Comparison of ENCODE assay signal across 12 cellular contexts in genomic region chr3:7682822-7683229, GRCh38.
DNase-seq lines count a peak whose midpoint lies in the region; ATAC-seq, FAIRE-seq and TF ChIP-seq lines count a peak whose summit lies in the region.
"Had no signal": no experiment of that assay in that cellular context is flagged by ENCODE, and none has a peak within 500 bp of the region (broad histone marks: within the 10 kb centered on the region; RNA-seq: fewer than 3 reads in every experiment).

No MANE protein-coding gene starts in this region.

- TF ChIP-seq CTCF in foreskin keratinocyte (conservative IDR thresholded peaks at IDR 0.05), result no peak

- no peak overlapping the region for H3K27ac ChIP-seq in foreskin keratinocyte
- H3K27ac ChIP-seq: cardiac muscle cell had no signal

- no peak for FAIRE-seq in GM19239 (lab: Jason Lieb, UNC)

- ATAC-seq in foreskin keratinocyte (no peak), HG02678 (IDR thresholded peaks at IDR 0.05; ENCODE audit: unreplicated experiment) (no peak)
- ATAC-seq: activated CD4-positive, alpha-beta T cell treated with anti-CD3 and anti-CD28 coated beads for 36 hours had no signal

- H3K4me1 ChIP-seq in foreskin keratinocyte, result no peaks in the 10 kb centered on the region

- peak; percentile 93 for DNase-seq in GF-D8 (lab: John Stamatoyannopoulos, UW)
- peak; percentile 2 for DNase-seq in SW480 (ENCODE audit: low spot score)
- DNase-seq in foreskin keratinocyte, result peak; percentile 40 to 73
- peak; percentile 85 for DNase-seq in non-pigmented ciliary epithelial cell (ENCODE audit: low read depth)
- DNase-seq in NCI-H1048 (lab: John Stamatoyannopoulos, UW), result no peak
- DNase-seq in GM19239 (ENCODE audit: insufficient read length, low spot score), result no peak
- DNase-seq in DMS153 (lab: John Stamatoyannopoulos, UW), result no peak
- DNase-seq: activated CD4-positive, alpha-beta T cell treated with anti-CD3 and anti-CD28 coated beads for 36 hours; DND-41; NCI-H524 had no signal

- H3K27me3 ChIP-seq in foreskin keratinocyte, result no peaks in the 10 kb centered on the region
- H3K27me3 ChIP-seq: cardiac muscle cell had no signal

Comparison
In these comparisons a context has a peak if more than half of its experiments do, and no peak if none do; other contexts are left out.
1. DNase-seq: peak in GF-D8 (single experiment), SW480 (single experiment), foreskin keratinocyte (2 of 2) and non-pigmented ciliary epithelial cell (single experiment); none in NCI-H1048 (single experiment), GM19239 (single experiment) and DMS153 (single experiment).